ENCODE assay signal across 8 cellular contexts in genomic region chr12:104957388-104958008, GRCh38.
DNase-seq lines count a peak whose midpoint lies in the region; ATAC-seq and TF ChIP-seq lines count a peak whose summit lies in the region.

No MANE protein-coding gene starts in this region.

- WGBS in iPS DF 6.9 (ENCODE audit: insufficient coverage, insufficient read length) = no CpG with 5 or more reads among the region's 37 CpGs

- no peaks in the 10 kb centered on the region for H3K36me3 ChIP-seq in iPS DF 6.9 (ENCODE audit: control insufficient read depth, insufficient read depth, low read length)

- no peaks in the 10 kb centered on the region for H3K36me3 Mint-ChIP-seq in activated naive CD8-positive, alpha-beta T cell

- no peaks in the 10 kb centered on the region for H3K9me3 ChIP-seq in iPS DF 6.9 (ENCODE audit: control insufficient read depth, insufficient read depth, low read length)

- TF ChIP-seq CTCF in GM12864 (IDR thresholded peaks at IDR 0.05; ENCODE audit: low read depth, low read length, missing control alignments) = no peak

- peaks cover 29% of the 10 kb centered on the region for H3K4me1 Mint-ChIP-seq in activated naive CD8-positive, alpha-beta T cell (ENCODE audit: low read depth)

- no peaks in the 10 kb centered on the region for H3K9me3 Mint-ChIP-seq in activated naive CD8-positive, alpha-beta T cell (ENCODE audit: low read depth)

- peak overlapping the region; percentile 72 for H3K27ac Mint-ChIP-seq in activated naive CD8-positive, alpha-beta T cell

- peaks cover 2% of the 10 kb centered on the region; the same call in 1 of the 2 replicates for H3K27me3 ChIP-seq in iPS DF 6.9 (ENCODE audit: control insufficient read depth, insufficient read depth, low read length)

- H3K27me3 Mint-ChIP-seq in activated naive CD8-positive, alpha-beta T cell = no peaks in the 10 kb centered on the region

- H3K4me3 ChIP-seq in GM12864 (ENCODE audit: low read depth, low read length) = peak overlapping the region; percentile 94
- H3K4me3 ChIP-seq in iPS DF 6.9 (ENCODE audit: low read length) = peak overlapping the region; percentile 57; the same call in 1 of the 2 replicates

- DNase-seq in GM12864 (ENCODE audit: low read depth) (no peak), NCI-H774 (lab: John Stamatoyannopoulos, UW) (peak; percentile 64), iPS DF 6.9 (ENCODE audit: low read depth, low spot score) (no peak), NCI-H187 treated with DMSO at 0.1 percent for 48 hours (lab: John Stamatoyannopoulos, UW) (no peak), amniotic stem cell (lab: John Stamatoyannopoulos, UW) (no peak)
- DNase-seq in stimulated activated CD4-positive, alpha-beta T cell treated with anti-CD3 and anti-CD28 coated beads, Interleukin-12 subunit alpha, Interleukin-12 subunit beta, amount 100 ng/mL, for 48 hours (ENCODE audit: low read depth in 2 of 3, low spot score in 1 of 3) = peak in 2 of 3 donors; percentile 4 to 13

- no peaks in the 10 kb centered on the region for H3K4me1 ChIP-seq in iPS DF 6.9 (ENCODE audit: control insufficient read depth, insufficient read depth, low read length)

- no peak overlapping the region for H3K27ac ChIP-seq in iPS DF 6.9 (ENCODE audit: low read length)

- peak overlapping the region; percentile 89 for H3K4me3 Mint-ChIP-seq in activated naive CD8-positive, alpha-beta T cell

- peak; percentile 37 for ATAC-seq in HG02642 (IDR thresholded peaks at IDR 0.05; ENCODE audit: poor library complexity, unreplicated experiment)

Comparison
In these comparisons a context has a peak if more than half of its experiments do, and no peak if none do; other contexts are left out.
1. DNase-seq: peak in NCI-H774 (single experiment) and stimulated activated CD4-positive, alpha-beta T cell treated with anti-CD3 and anti-CD28 coated beads, Interleukin-12 subunit alpha, Interleukin-12 subunit beta, amount 100 ng/mL, for 48 hours (2 of 3); none in GM12864 (single experiment), iPS DF 6.9 (single experiment), NCI-H187 treated with DMSO at 0.1 percent for 48 hours (single experiment) and amniotic stem cell (single experiment).